ENCODE assay signal across 21 cellular contexts in the genomic region with DNA sequence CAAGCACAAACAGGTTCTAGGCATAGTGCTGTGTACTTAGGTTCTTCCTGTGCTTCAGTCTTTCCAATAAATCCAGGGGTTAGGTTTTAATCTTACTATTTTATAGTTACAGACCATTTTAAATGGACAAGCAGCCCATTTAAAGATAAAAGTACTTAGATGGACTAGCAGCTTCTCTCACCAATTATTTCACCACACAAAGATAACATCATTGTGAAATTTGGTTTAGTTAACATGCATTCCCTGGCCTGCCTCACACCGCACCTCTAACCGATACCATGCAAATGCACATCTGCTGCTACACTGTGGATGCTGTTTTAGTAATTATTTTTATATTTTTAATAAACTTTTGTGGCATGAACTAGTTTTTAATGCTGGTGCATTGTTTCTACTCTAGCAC.
"Had no signal": no experiment of that assay in that cellular context is flagged by ENCODE, and none has a peak within 500 bp of the region (broad histone marks: within the 10 kb centered on the region; RNA-seq: fewer than 3 reads in every experiment).

No MANE protein-coding gene starts in this region.

- H3K27me3 ChIP-seq: MG63, SJSA1 had no signal

- H3K27ac ChIP-seq: SJSA1, SK-N-MC had no signal

- DNase-seq: IMR-90, Karpas-422, KG1, MG63, NCI-H1092, NCI-H1105 treated with DMSO at 0.1 percent for 48 hours, NCI-H1417 treated with DMSO at 0.1 percent for 48 hours, NCI-H187 treated with DMSO at 0.1 percent for 48 hours, NCI-H2029 treated with DMSO at 0.1 percent for 48 hours, NCI-H2171 treated with DMSO at 0.1 percent for 48 hours, NCI-H345, NCI-H446 treated with DMSO at 0.1 percent for 48 hours, NCI-H510A treated with DMSO at 0.1 percent for 48 hours, NCI-H69, NCI-H774, Right ventricle myocardium superior, RPMI8226, SIG-M5 had no signal

- H3K4me3 ChIP-seq: MG63, SJSA1, SK-N-MC had no signal

- H3K9me3 ChIP-seq: MG63, SJSA1 had no signal

- ATAC-seq: HepG2 had no signal
